In genomic region chr3:193132923-193133463, GRCh38 we compare ENCODE assay signal across 1 cellular context.
TF ChIP-seq lines count a peak whose summit lies in the region.

No MANE protein-coding gene starts in this region.

TF ChIP-seq in H1, 55 proteins besides CTCF, POLR2A, EP300 and RAD21:
- no peak for TF ChIP-seq ATF3 (IDR thresholded peaks at IDR 0.05; ENCODE audit: insufficient read depth, low read depth, low read length)
- TF ChIP-seq NRF1 (IDR thresholded peaks at IDR 0.05; ENCODE audit: low read depth, low read length): no peak
- no peak for TF ChIP-seq JUND (IDR thresholded peaks at IDR 0.05; ENCODE audit: low read length)
